ENCODE assay signal across 19 cellular contexts in genomic region chr11:70233034-70233433, GRCh38. TPM values are rescaled to one million over a fixed set of nuclear protein-coding genes. Genes with fewer than 3 reads are reported as not detected.
A peak's percentile ranks its signal among the peaks of the same experiment; 100 is the strongest.
DNase-seq lines count a peak whose midpoint lies in the region; ATAC-seq and TF ChIP-seq lines count a peak whose summit lies in the region.
"Had no signal": no experiment of that assay in that cellular context is flagged by ENCODE, and none has a peak within 500 bp of the region (broad histone marks: within the 10 kb centered on the region; RNA-seq: fewer than 3 reads in every experiment).

No MANE protein-coding gene starts in this region.

- TF ChIP-seq POLR2A in breast epithelium (IDR thresholded peaks at IDR 0.05) (no peak), transverse colon (IDR thresholded peaks at IDR 0.05) (no peak)

- intact Hi-C loops in breast epithelium (cut with DNase I; ENCODE audit: low total_unique reads) (no loop called here), transverse colon (cut with DNase I; ENCODE audit: low total_unique reads) (no loop called here)

- no peaks in the 10 kb centered on the region for H3K27me3 ChIP-seq in SJSA1 (replicated peaks)
- H3K27me3 ChIP-seq in breast epithelium, result no peaks in the 10 kb centered on the region
- H3K27me3 ChIP-seq in neutrophil, result peaks cover 8% of the 10 kb centered on the region
- H3K27me3 ChIP-seq in transverse colon, result no peaks in the 10 kb centered on the region
- H3K27me3 ChIP-seq: BE2C had no signal

- H3K27ac ChIP-seq in SJSA1 (peak overlapping the region; percentile 39), breast epithelium (peak overlapping the region; percentile 77 to 80), neutrophil (peak overlapping the region; percentile 50), transverse colon (no peak overlapping the region)
- H3K27ac ChIP-seq: HL-60 had no signal

- H3K9me3 ChIP-seq in SJSA1 (replicated peaks) (no peaks in the 10 kb centered on the region), breast epithelium (no peaks in the 10 kb centered on the region), neutrophil (no peaks in the 10 kb centered on the region), transverse colon (no peaks in the 10 kb centered on the region)
- H3K9me3 ChIP-seq: BE2C had no signal

- TF ChIP-seq EP300 in Ishikawa (IDR thresholded peaks at IDR 0.05; ENCODE audit: borderline replicate concordance) (no peak), transverse colon (IDR thresholded peaks at IDR 0.05; ENCODE audit: low read depth) (no peak)

- H3K36me3 ChIP-seq in SJSA1 (no peaks in the 10 kb centered on the region), breast epithelium (no peaks in the 10 kb centered on the region), neutrophil (no peaks in the 10 kb centered on the region), transverse colon (no peaks in the 10 kb centered on the region)
- H3K36me3 ChIP-seq: BE2C had no signal

- no peak for TF ChIP-seq CTCF in breast epithelium (IDR thresholded peaks at IDR 0.05)
- no peak for TF ChIP-seq CTCF in neutrophil (IDR thresholded peaks at IDR 0.05)
- TF ChIP-seq CTCF in transverse colon (IDR thresholded peaks at IDR 0.05), result no peak

- DNase-seq in SJSA1 (ENCODE audit: low read depth in 1 of 2, low spot score in 2 of 2) (no peak), breast epithelium (ENCODE audit: low spot score in 2 of 2) (no peak), transverse colon (no peak), NCI-H146 (lab: John Stamatoyannopoulos, UW) (no peak)
- DNase-seq: BE2C; CD8-positive, alpha-beta memory T cell; DMS79 treated with DMSO at 0.1 percent for 48 hours; GF-D8; H7; MV-4-11; NCI-H1105; NCI-H1436 treated with DMSO at 0.1 percent for 48 hours; NCI-H1930; NCI-H526 treated with DMSO at 0.1 percent for 48 hours had no signal

- peaks cover 45% of the 10 kb centered on the region for H3K4me1 ChIP-seq in SJSA1 (replicated peaks)
- H3K4me1 ChIP-seq in breast epithelium, result no peaks in the 10 kb centered on the region
- H3K4me1 ChIP-seq in neutrophil (ENCODE audit: control insufficient read depth in 1 of 2, insufficient read depth in 1 of 2, low read depth in 1 of 2, low read length in 1 of 2), result peaks cover 10 to 16% of the 10 kb centered on the region in 2 experiments
- H3K4me1 ChIP-seq in transverse colon, result peaks cover 0 to 1% (median 0%) of the 10 kb centered on the region in 4 donors
- H3K4me1 ChIP-seq: BE2C had no signal

- ATAC-seq in GM21786 (IDR thresholded peaks at IDR 0.05; ENCODE audit: unreplicated experiment), result no peak
- ATAC-seq in GM18861 (IDR thresholded peaks at IDR 0.05; ENCODE audit: unreplicated experiment), result no peak

- no peak overlapping the region for H3K4me3 ChIP-seq in SJSA1
- no peak overlapping the region for H3K4me3 ChIP-seq in breast epithelium
- H3K4me3 ChIP-seq in neutrophil (ENCODE audit: low read depth in 1 of 2, low read length in 1 of 2), result no peak overlapping the region
- H3K4me3 ChIP-seq in transverse colon, result no peak overlapping the region

- in situ Hi-C loops in transverse colon (cut with MboI; ENCODE audit: low pct_ligation_motif_present in 1 of 4, low pct_unique_long_range_greater_than_20kb in 1 of 4, low sequenced_read_pairs in 3 of 4), result no loop called here

- TF ChIP-seq RAD21 in Ishikawa (IDR thresholded peaks at IDR 0.05; ENCODE audit: low read depth), result no peak

TF ChIP-seq in Ishikawa, 13 proteins besides CTCF, POLR2A, EP300 and RAD21:
- TF ChIP-seq ZBTB7A (IDR thresholded peaks at IDR 0.05; ENCODE audit: low read depth) (no peak), TEAD4 (IDR thresholded peaks at IDR 0.05) (0 out of 2 replicates have a peak, but pooled peaks have one; percentile 9), FOXM1 (IDR thresholded peaks at IDR 0.05; ENCODE audit: borderline replicate concordance, low read depth) (no peak)

RNA-seq across cellular contexts. Expression of gene FADD, which starts 29.9 kb away (rescaled TPM):
- 121 and 147 TPM in 2 replicates for total RNA-seq in SJSA1 (2014; rRNA removed; shearing (Covaris generic))
- total RNA-seq in breast epithelium, result 10 to 100 TPM; 17.6 to 33.1 (median 30.2) TPM
- total RNA-seq in transverse colon, result 10 to 100 TPM; 24.5 to 42.3 (median 31.5) TPM

RNA-seq across cellular contexts. Expression of gene PPFIA1, which starts 37.5 kb away (rescaled TPM):
- total RNA-seq in SJSA1 (2014; rRNA removed; shearing (Covaris generic)), result 106 and 111 TPM in 2 replicates
- total RNA-seq in breast epithelium, result 10 to 100 TPM; 52.2 to 80.8 (median 78.0) TPM
- 100 to 1,000 TPM in 1 of 4 donors, 10 to 100 TPM in 3; 42.6 to 143 (median 72.8) TPM for total RNA-seq in transverse colon

Comparison
In these comparisons a context has a peak if more than half of its experiments do, and no peak if none do; other contexts are left out.
1. H3K27ac ChIP-seq: peak in SJSA1 (single experiment), breast epithelium (2 of 2) and neutrophil (single experiment); none in transverse colon (0 of 4).